7 cellular contexts compared by ENCODE assay signal in genomic region chr4:127623755-127624087, GRCh38. TPM values are rescaled to one million over a fixed set of nuclear protein-coding genes. Genes with fewer than 3 reads are reported as not detected.
DNase-seq lines count a peak whose midpoint lies in the region; ATAC-seq and TF ChIP-seq lines count a peak whose summit lies in the region.

No MANE protein-coding gene starts in this region.

- peak overlapping the region; percentile 90 for H3K4me3 Mint-ChIP-seq in HFFc6
- peak overlapping the region; percentile 73 to 76 for H3K4me3 Mint-ChIP-seq in stimulated activated naive CD8-positive, alpha-beta T cell treated with anti-CD3 and anti-CD28 coated beads, Interleukin-15, amount 100 ng/mL, for 72 hours

- peaks cover 39% of the 10 kb centered on the region for H3K27me3 ChIP-seq in iPS-20b (ENCODE audit: insufficient read depth, low read length)

- no peaks in the 10 kb centered on the region; the same call in 1 of the 2 replicates for H3K4me1 ChIP-seq in iPS-20b (ENCODE audit: insufficient read depth, low read length)

- no peak for ATAC-seq in stimulated activated naive CD8-positive, alpha-beta T cell treated with anti-CD3 and anti-CD28 coated beads, Interleukin-15, amount 100 ng/mL, for 72 hours

- H3K4me3 ChIP-seq in iPS-20b (ENCODE audit: low read length): peak overlapping the region; percentile 81

- H3K9ac ChIP-seq in iPS-20b (ENCODE audit: low read depth, low read length): peak overlapping the region; percentile 58; the same call in 1 of the 2 replicates

- H3K27ac Mint-ChIP-seq in HFFc6: peak overlapping the region; percentile 45; the same call in 1 of the 2 replicates
- no peak overlapping the region for H3K27ac Mint-ChIP-seq in stimulated activated naive CD8-positive, alpha-beta T cell treated with anti-CD3 and anti-CD28 coated beads, Interleukin-15, amount 100 ng/mL, for 72 hours

- H3K4me1 Mint-ChIP-seq in HFFc6 (ENCODE audit: low read depth): peaks cover 8% of the 10 kb centered on the region
- peaks cover 16% of the 10 kb centered on the region for H3K4me1 Mint-ChIP-seq in stimulated activated naive CD8-positive, alpha-beta T cell treated with anti-CD3 and anti-CD28 coated beads, Interleukin-15, amount 100 ng/mL, for 72 hours

- peaks cover 6% of the 10 kb centered on the region; the same call in 1 of the 2 replicates for H3K27me3 Mint-ChIP-seq in HFFc6 (ENCODE audit: insufficient read depth)
- H3K27me3 Mint-ChIP-seq in stimulated activated naive CD8-positive, alpha-beta T cell treated with anti-CD3 and anti-CD28 coated beads, Interleukin-15, amount 100 ng/mL, for 72 hours: peaks cover 61% of the 10 kb centered on the region

- POLR2A ChIA-PET in HEK293T (lab: Yijun Ruan, JAX): interaction anchor here (1.1 to 3.3 kb wide), 5 partner anchors 9 to 485 kb away, joined by 3 to 20 read pairs (median 3); partner anchors contain the start of gene INTU

- TF ChIP-seq CTCF in HFFc6 (IDR thresholded peaks at IDR 0.05): no peak

- no peaks in the 10 kb centered on the region for H3K9me3 ChIP-seq in iPS-20b (ENCODE audit: insufficient read depth, low read depth, low read length)

- CTCF ChIA-PET in HEK293T (lab: Yijun Ruan, JAX): interaction anchor here (0.9 to 1.5 kb wide), 3 partner anchors 9 to 114 kb away, joined by 3 to 5 read pairs (median 3); partner anchors contain the start of gene INTU

- H3K27ac ChIP-seq in angular gyrus (ENCODE audit: low read depth, low read length): peak overlapping the region; percentile 59
- H3K27ac ChIP-seq in iPS-20b (ENCODE audit: low read length): no peak overlapping the region

- H3K36me3 Mint-ChIP-seq in HFFc6 (ENCODE audit: low read depth): no peaks in the 10 kb centered on the region

- H3K9me3 Mint-ChIP-seq in HFFc6: no peaks in the 10 kb centered on the region
- peaks cover 0 to 3% of the 10 kb centered on the region in 2 donors for H3K9me3 Mint-ChIP-seq in stimulated activated naive CD8-positive, alpha-beta T cell treated with anti-CD3 and anti-CD28 coated beads, Interleukin-15, amount 100 ng/mL, for 72 hours

- DNase-seq in HFFc6: no peak
- DNase-seq in stimulated activated naive CD8-positive, alpha-beta T cell treated with anti-CD3 and anti-CD28 coated beads, Interleukin-15, amount 100 ng/mL, for 72 hours: no peak
- DNase-seq in HEK293T (ENCODE audit: extremely low spot score): no peak
- DNase-seq in OCI-M2 (lab: John Stamatoyannopoulos, UW; ENCODE audit: unreplicated experiment): no peak
- DNase-seq in NCI-H2107 (lab: John Stamatoyannopoulos, UW): no peak

- no peaks in the 10 kb centered on the region for H3K36me3 ChIP-seq in iPS-20b (ENCODE audit: insufficient read depth, low read depth, low read length)

TF ChIP-seq in HEK293T, 16 proteins besides CTCF, POLR2A, EP300 and RAD21:
- TF ChIP-seq SUZ12 (IDR thresholded peaks at IDR 0.05) (no peak), FOXM1 (IDR thresholded peaks at IDR 0.05; ENCODE audit: borderline replicate concordance) (no peak), ARNT (IDR thresholded peaks at IDR 0.05) (no peak), ZNF384 (IDR thresholded peaks at IDR 0.05) (no peak), CTBP1 (IDR thresholded peaks at IDR 0.05; ENCODE audit: borderline replicate concordance) (no peak), L3MBTL2 (conservative IDR thresholded peaks at IDR 0.05) (no peak), BHLHE40 (IDR thresholded peaks at IDR 0.05; ENCODE audit: borderline replicate concordance) (no peak), FOXA1 (IDR thresholded peaks at IDR 0.05) (no peak), ELF4 (IDR thresholded peaks at IDR 0.05) (no peak), NFRKB (IDR thresholded peaks at IDR 0.05) (no peak), HDGF (IDR thresholded peaks at IDR 0.05; ENCODE audit: borderline replicate concordance) (no peak), FOXK2 (IDR thresholded peaks at IDR 0.05) (no peak), SP1 (IDR thresholded peaks at IDR 0.05) (no peak), TARDBP (IDR thresholded peaks at IDR 0.05) (no peak)
- TF ChIP-seq, protein P1, sequence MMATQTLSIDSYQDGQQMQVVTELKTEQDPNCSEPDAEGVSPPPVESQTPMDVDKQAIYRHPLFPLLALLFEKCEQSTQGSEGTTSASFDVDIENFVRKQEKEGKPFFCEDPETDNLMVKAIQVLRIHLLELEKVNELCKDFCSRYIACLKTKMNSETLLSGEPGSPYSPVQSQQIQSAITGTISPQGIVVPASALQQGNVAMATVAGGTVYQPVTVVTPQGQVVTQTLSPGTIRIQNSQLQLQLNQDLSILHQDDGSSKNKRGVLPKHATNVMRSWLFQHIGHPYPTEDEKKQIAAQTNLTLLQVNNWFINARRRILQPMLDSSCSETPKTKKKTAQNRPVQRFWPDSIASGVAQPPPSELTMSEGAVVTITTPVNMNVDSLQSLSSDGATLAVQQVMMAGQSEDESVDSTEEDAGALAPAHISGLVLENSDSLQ (IDR thresholded peaks at IDR 0.05): no peak

RNA-seq across cellular contexts. Expression of gene INTU, which starts 9.0 kb away (rescaled TPM):
- total RNA-seq in HFFc6 (2021; fragmentation: NEBNext Ultra II Directional; extraction: Animal tissue kit (Norgen Biotek cat#: 25700)): 1 to 10 TPM; 3.6 to 5.7 (median 5.0) TPM
